ENCODE assay signal across 13 cellular contexts in genomic region chr3:8713901-8714759, GRCh38. TPM values are rescaled to one million over a fixed set of nuclear protein-coding genes. Genes with fewer than 3 reads are reported as not detected.
DNase-seq lines count a peak whose midpoint lies in the region; ATAC-seq lines count a peak whose summit lies in the region.
"Had no signal": no experiment of that assay in that cellular context is flagged by ENCODE, and none has a peak within 500 bp of the region (broad histone marks: within the 10 kb centered on the region; RNA-seq: fewer than 3 reads in every experiment).

No MANE protein-coding gene starts in this region.

- H3K9ac ChIP-seq in GM23248, result no peak overlapping the region

- no peaks in the 10 kb centered on the region for H4K20me1 ChIP-seq in GM23248 (ENCODE audit: insufficient read depth)

- no peaks in the 10 kb centered on the region for H3K36me3 Mint-ChIP-seq in stimulated activated effector memory CD8-positive, alpha-beta T cell treated with anti-CD3 and anti-CD28 coated beads, Interleukin-12 subunit alpha, Interleukin-12 subunit beta, amount 100 ng/mL, for 72 hours

- no peaks in the 10 kb centered on the region for H3K9me2 ChIP-seq in GM23248 (ENCODE audit: insufficient read depth)

- DNase-seq in ELR (ENCODE audit: low read depth), result peak; percentile 43
- peak; percentile 50 for DNase-seq in GM23248
- DNase-seq in OCI-M1 (lab: John Stamatoyannopoulos, UW), result peak; percentile 40
- peak; percentile 79 for DNase-seq in iPS-NIHi7 (ENCODE audit: extremely low spot score)
- DNase-seq in NCI-H524 (lab: John Stamatoyannopoulos, UW), result no peak
- DNase-seq in stimulated activated CD4-positive, alpha-beta T cell treated with anti-CD3 and anti-CD28 coated beads, Interleukin-4, amount 100 ng/mL, for 24 hours, result no peak
- DNase-seq in NCI-H1694 treated with DMSO at 0.1 percent for 48 hours (lab: John Stamatoyannopoulos, UW), result no peak
- no peak for DNase-seq in stimulated activated effector memory CD8-positive, alpha-beta T cell treated with anti-CD3 and anti-CD28 coated beads, Interleukin-12 subunit alpha, Interleukin-12 subunit beta, amount 100 ng/mL, for 72 hours (ENCODE audit: low spot score in 2 of 2)
- DNase-seq: activated T-cell treated with anti-CD3 and anti-CD28 coated beads, Interleukin-2, amount 50 U/mL, for 24 hours; foreskin melanocyte; NCI-H345; upper lobe of left lung had no signal

- 0 out of 2 replicates have a peak, but pooled peaks cover 7% of the 10 kb centered on the region for H3F3A ChIP-seq in GM23248 (ENCODE audit: insufficient read depth)

- no peak overlapping the region for H3K4me2 ChIP-seq in GM23248 (ENCODE audit: unreplicated experiment)

- no peaks in the 10 kb centered on the region for H3K4me1 Mint-ChIP-seq in stimulated activated effector memory CD8-positive, alpha-beta T cell treated with anti-CD3 and anti-CD28 coated beads, Interleukin-12 subunit alpha, Interleukin-12 subunit beta, amount 100 ng/mL, for 72 hours

- no peak overlapping the region for H2AFZ ChIP-seq in GM23248

- no peaks in the 10 kb centered on the region for H3K79me2 ChIP-seq in GM23248 (ENCODE audit: insufficient read depth)

- WGBS in GM23248 (ENCODE audit: low coverage in 1 of 2, low lambda C conversion rate in 2 of 2, missing lambda C conversion rate in 2 of 2), 2 experiments, result 74 to 76% methylated on average over 13 to 14 of the region's 14 CpGs

- H3K4me3 Mint-ChIP-seq in stimulated activated effector memory CD8-positive, alpha-beta T cell treated with anti-CD3 and anti-CD28 coated beads, Interleukin-12 subunit alpha, Interleukin-12 subunit beta, amount 100 ng/mL, for 72 hours, result no peak overlapping the region
- H3K4me3 Mint-ChIP-seq: activated T-cell treated with anti-CD3 and anti-CD28 coated beads, Interleukin-2, amount 50 U/mL, for 24 hours had no signal

- no peak overlapping the region for H3K4me3 ChIP-seq in GM23248
- H3K4me3 ChIP-seq: skin epidermis, upper lobe of left lung had no signal

- in situ Hi-C loops in GM23248 (cut with MboI), result no loop called here

- no peaks in the 10 kb centered on the region for H3K9me3 ChIP-seq in GM23248 (ENCODE audit: low read depth)
- H3K9me3 ChIP-seq: upper lobe of left lung had no signal

- H3K4me1 ChIP-seq in GM23248 (ENCODE audit: insufficient read depth), result peaks cover 15% of the 10 kb centered on the region
- H3K4me1 ChIP-seq: upper lobe of left lung had no signal

- no peak for ATAC-seq in stimulated activated effector memory CD8-positive, alpha-beta T cell treated with anti-CD3 and anti-CD28 coated beads, Interleukin-12 subunit alpha, Interleukin-12 subunit beta, amount 100 ng/mL, for 72 hours

- H3K36me3 ChIP-seq in GM23248 (ENCODE audit: low read depth), result no peaks in the 10 kb centered on the region
- H3K36me3 ChIP-seq: upper lobe of left lung had no signal

- H3K9me3 Mint-ChIP-seq in stimulated activated effector memory CD8-positive, alpha-beta T cell treated with anti-CD3 and anti-CD28 coated beads, Interleukin-12 subunit alpha, Interleukin-12 subunit beta, amount 100 ng/mL, for 72 hours, result peaks cover 2% of the 10 kb centered on the region
- H3K9me3 Mint-ChIP-seq: activated T-cell treated with anti-CD3 and anti-CD28 coated beads, Interleukin-2, amount 50 U/mL, for 24 hours had no signal

- no peak overlapping the region for H3K27ac Mint-ChIP-seq in stimulated activated effector memory CD8-positive, alpha-beta T cell treated with anti-CD3 and anti-CD28 coated beads, Interleukin-12 subunit alpha, Interleukin-12 subunit beta, amount 100 ng/mL, for 72 hours
- H3K27ac Mint-ChIP-seq: activated T-cell treated with anti-CD3 and anti-CD28 coated beads, Interleukin-2, amount 50 U/mL, for 24 hours had no signal

- H3K27ac ChIP-seq in GM23248, result no peak overlapping the region
- H3K27ac ChIP-seq: skin epidermis, upper lobe of left lung had no signal

- H3K27me3 ChIP-seq in GM23248 (replicated peaks; ENCODE audit: insufficient read depth), result no peaks in the 10 kb centered on the region
- H3K27me3 ChIP-seq: upper lobe of left lung had no signal

RNA-seq across cellular contexts. Expression of gene CAV3, which starts 19.5 kb away (rescaled TPM):
- not detected in 2 replicates for total RNA-seq in GM23248 (2014; rRNA removed; shearing (Covaris generic))
- 0.15 TPM in 1 of 2 replicates, not detected in the other for polyA plus RNA-seq in GM23248 (2016; fragmentation: Nextera tagmentation; extraction: Ambion mirVana)

RNA-seq across cellular contexts. Expression of gene OXTR, which starts 55.3 kb away (rescaled TPM):
- 269 and 340 TPM in 2 replicates for total RNA-seq in GM23248 (2014; rRNA removed; shearing (Covaris generic))
- polyA plus RNA-seq in GM23248 (2016; fragmentation: Nextera tagmentation; extraction: Ambion mirVana), result 123 and 128 TPM in 2 replicates

Comparison
In these comparisons a context has a peak if more than half of its experiments do, and no peak if none do; other contexts are left out.
1. DNase-seq: peak in ELR (single experiment), GM23248 (single experiment), OCI-M1 (single experiment) and iPS-NIHi7 (single experiment); none in NCI-H524 (0 of 2), stimulated activated CD4-positive, alpha-beta T cell treated with anti-CD3 and anti-CD28 coated beads, Interleukin-4, amount 100 ng/mL, for 24 hours (single experiment), NCI-H1694 treated with DMSO at 0.1 percent for 48 hours (single experiment) and stimulated activated effector memory CD8-positive, alpha-beta T cell treated with anti-CD3 and anti-CD28 coated beads, Interleukin-12 subunit alpha, Interleukin-12 subunit beta, amount 100 ng/mL, for 72 hours (0 of 2).